2 cellular contexts compared by ENCODE assay signal in the genomic region with DNA sequence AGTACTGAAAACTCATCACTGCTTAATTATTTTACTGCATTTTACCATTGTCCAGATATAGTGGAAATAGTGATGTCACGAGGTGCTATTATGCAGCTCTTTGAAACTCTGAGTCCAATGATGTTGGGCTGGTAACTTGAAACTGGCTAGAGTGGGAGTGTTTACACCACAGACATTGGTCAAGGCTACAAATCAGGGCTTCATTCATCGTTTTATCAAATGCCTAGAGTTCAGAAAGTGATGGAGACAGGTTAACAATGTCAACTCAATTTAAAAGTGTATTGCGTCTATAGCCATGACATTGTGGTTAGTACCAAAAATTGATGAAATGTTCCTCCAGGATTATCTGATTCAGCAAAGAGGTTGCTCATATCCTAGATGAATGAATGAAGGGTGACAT.
TF ChIP-seq lines count a peak whose summit lies in the region.

No MANE protein-coding gene starts in this region.

TF ChIP-seq in HEK293, 187 proteins besides CTCF, POLR2A, EP300 and RAD21:
- TF ChIP-seq ZNF416 (tag by site-specific recombination; IDR thresholded peaks at IDR 0.05) (no peak), ZNF791 (tag by site-specific recombination; IDR thresholded peaks at IDR 0.05) (no peak), ZNF501 (tag by site-specific recombination; IDR thresholded peaks at IDR 0.05) (no peak), ZNF175 (tag by site-specific recombination; IDR thresholded peaks at IDR 0.05) (no peak), GLIS1 (tag by site-specific recombination; IDR thresholded peaks at IDR 0.05) (no peak), ZNF112 (tag by site-specific recombination; IDR thresholded peaks at IDR 0.05) (peak; percentile 97), SALL2 (tag by site-specific recombination; IDR thresholded peaks at IDR 0.05; ENCODE audit: borderline replicate concordance) (no peak), ZNF24 (tag by site-specific recombination; IDR thresholded peaks at IDR 0.05) (no peak), ZFP37 (tag by site-specific recombination; IDR thresholded peaks at IDR 0.05) (no peak), TCF7L2 (IDR thresholded peaks at IDR 0.05; ENCODE audit: borderline replicate concordance, low read depth, low read length) (no peak), ZNF585B (tag by site-specific recombination; IDR thresholded peaks at IDR 0.05) (no peak), ZNF792 (tag by site-specific recombination; IDR thresholded peaks at IDR 0.05) (no peak), MZF1 (tag by site-specific recombination; IDR thresholded peaks at IDR 0.05; ENCODE audit: borderline replicate concordance) (no peak), ZNF157 (tag by site-specific recombination; IDR thresholded peaks at IDR 0.05) (0 out of 2 replicates have a peak, but pooled peaks have one; percentile 30), ZNF202 (tag by site-specific recombination; IDR thresholded peaks at IDR 0.05; ENCODE audit: borderline replicate concordance) (no peak), ZNF302 (tag by site-specific recombination; IDR thresholded peaks at IDR 0.05; ENCODE audit: low read depth) (no peak), TRIM28 (IDR thresholded peaks at IDR 0.05; ENCODE audit: borderline replicate concordance, low read length) (0 out of 2 replicates have a peak, but pooled peaks have one; percentile 51), ZNF555 (tag by site-specific recombination; conservative IDR thresholded peaks at IDR 0.05) (no peak), ZNF843 (tag by site-specific recombination; IDR thresholded peaks at IDR 0.05) (no peak), ZBTB7A (tag by site-specific recombination; IDR thresholded peaks at IDR 0.05; ENCODE audit: low read depth) (no peak), ZXDB (tag by site-specific recombination; IDR thresholded peaks at IDR 0.05) (no peak)
- TF ChIP-seq, protein P1, sequence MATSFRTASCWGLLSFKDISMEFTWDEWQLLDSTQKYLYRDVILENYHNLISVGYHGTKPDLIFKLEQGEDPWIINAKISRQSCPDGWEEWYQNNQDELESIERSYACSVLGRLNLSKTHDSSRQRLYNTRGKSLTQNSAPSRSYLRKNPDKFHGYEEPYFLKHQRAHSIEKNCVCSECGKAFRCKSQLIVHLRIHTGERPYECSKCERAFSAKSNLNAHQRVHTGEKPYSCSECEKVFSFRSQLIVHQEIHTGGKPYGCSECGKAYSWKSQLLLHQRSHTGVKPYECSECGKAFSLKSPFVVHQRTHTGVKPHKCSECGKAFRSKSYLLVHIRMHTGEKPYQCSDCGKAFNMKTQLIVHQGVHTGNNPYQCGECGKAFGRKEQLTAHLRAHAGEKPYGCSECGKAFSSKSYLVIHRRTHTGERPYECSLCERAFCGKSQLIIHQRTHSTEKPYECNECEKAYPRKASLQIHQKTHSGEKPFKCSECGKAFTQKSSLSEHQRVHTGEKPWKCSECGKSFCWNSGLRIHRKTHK (tag by site-specific recombination; IDR thresholded peaks at IDR 0.05), result no peak
- TF ChIP-seq, protein P2, sequence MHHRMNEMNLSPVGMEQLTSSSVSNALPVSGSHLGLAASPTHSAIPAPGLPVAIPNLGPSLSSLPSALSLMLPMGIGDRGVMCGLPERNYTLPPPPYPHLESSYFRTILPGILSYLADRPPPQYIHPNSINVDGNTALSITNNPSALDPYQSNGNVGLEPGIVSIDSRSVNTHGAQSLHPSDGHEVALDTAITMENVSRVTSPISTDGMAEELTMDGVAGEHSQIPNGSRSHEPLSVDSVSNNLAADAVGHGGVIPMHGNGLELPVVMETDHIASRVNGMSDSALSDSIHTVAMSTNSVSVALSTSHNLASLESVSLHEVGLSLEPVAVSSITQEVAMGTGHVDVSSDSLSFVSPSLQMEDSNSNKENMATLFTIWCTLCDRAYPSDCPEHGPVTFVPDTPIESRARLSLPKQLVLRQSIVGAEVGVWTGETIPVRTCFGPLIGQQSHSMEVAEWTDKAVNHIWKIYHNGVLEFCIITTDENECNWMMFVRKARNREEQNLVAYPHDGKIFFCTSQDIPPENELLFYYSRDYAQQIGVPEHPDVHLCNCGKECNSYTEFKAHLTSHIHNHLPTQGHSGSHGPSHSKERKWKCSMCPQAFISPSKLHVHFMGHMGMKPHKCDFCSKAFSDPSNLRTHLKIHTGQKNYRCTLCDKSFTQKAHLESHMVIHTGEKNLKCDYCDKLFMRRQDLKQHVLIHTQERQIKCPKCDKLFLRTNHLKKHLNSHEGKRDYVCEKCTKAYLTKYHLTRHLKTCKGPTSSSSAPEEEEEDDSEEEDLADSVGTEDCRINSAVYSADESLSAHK (tag by site-specific recombination; IDR thresholded peaks at IDR 0.05), result no peak
- TF ChIP-seq, protein P3, sequence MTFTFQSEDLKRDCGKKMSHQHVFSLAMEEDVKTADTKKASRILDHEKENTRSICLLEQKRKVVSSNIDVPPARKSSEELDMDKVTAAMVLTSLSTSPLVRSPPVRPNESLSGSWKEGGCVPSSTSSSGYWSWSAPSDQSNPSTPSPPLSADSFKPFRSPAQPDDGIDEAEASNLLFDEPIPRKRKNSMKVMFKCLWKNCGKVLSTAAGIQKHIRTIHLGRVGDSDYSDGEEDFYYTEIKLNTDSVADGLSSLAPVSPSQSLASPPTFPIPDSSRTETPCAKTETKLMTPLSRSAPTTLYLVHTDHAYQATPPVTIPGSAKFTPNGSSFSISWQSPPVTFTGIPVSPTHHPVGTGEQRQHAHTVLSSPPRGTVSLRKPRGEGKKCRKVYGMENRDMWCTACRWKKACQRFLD (tag by site-specific recombination; IDR thresholded peaks at IDR 0.05), result no peak
- TF ChIP-seq, protein P4, sequence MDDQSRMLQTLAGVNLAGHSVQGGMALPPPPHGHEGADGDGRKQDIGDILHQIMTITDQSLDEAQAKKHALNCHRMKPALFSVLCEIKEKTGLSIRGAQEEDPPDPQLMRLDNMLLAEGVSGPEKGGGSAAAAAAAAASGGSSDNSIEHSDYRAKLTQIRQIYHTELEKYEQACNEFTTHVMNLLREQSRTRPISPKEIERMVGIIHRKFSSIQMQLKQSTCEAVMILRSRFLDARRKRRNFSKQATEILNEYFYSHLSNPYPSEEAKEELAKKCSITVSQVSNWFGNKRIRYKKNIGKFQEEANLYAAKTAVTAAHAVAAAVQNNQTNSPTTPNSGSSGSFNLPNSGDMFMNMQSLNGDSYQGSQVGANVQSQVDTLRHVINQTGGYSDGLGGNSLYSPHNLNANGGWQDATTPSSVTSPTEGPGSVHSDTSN (CRISPR knock-in tag; IDR thresholded peaks at IDR 0.05), result no peak
TF ChIP-seq in HEK293: peak in this region for 3.

TF ChIP-seq in K562, 482 proteins besides CTCF, POLR2A, EP300 and RAD21:
- TF ChIP-seq BRD4 (IDR thresholded peaks at IDR 0.05) (no peak), NR2C2 (CRISPR knock-in tag; IDR thresholded peaks at IDR 0.05) (no peak), NR2C2 (tag; IDR thresholded peaks at IDR 0.05) (no peak), SAFB (IDR thresholded peaks at IDR 0.05; ENCODE audit: borderline replicate concordance, low read depth, low read length) (no peak), DACH1 (IDR thresholded peaks at IDR 0.05; ENCODE audit: partially characterized antibody) (no peak), NONO (IDR thresholded peaks at IDR 0.05; ENCODE audit: low read depth in 2 of 2, low read length in 1 of 2) (no peak), ZNF140 (CRISPR knock-in tag; IDR thresholded peaks at IDR 0.05) (no peak)
